Comparison of ENCODE assay signal across 20 cellular contexts in genomic region chrX:148333989-148334388, GRCh38.
DNase-seq lines count a peak whose midpoint lies in the region; ATAC-seq and TF ChIP-seq lines count a peak whose summit lies in the region.
"Had no signal": no experiment of that assay in that cellular context is flagged by ENCODE, and none has a peak within 500 bp of the region (broad histone marks: within the 10 kb centered on the region; RNA-seq: fewer than 3 reads in every experiment).

No MANE protein-coding gene starts in this region.

- H3K27me3 Mint-ChIP-seq in activated CD4-positive, alpha-beta T cell treated with anti-CD3 and anti-CD28 coated beads, Interleukin-2, amount 10 ng/mL, durations not matched to agents 7 days and 5 days, result no peaks in the 10 kb centered on the region
- no peaks in the 10 kb centered on the region for H3K27me3 Mint-ChIP-seq in activated naive CD8-positive, alpha-beta T cell treated with anti-CD3 and anti-CD28 coated beads for 36 hours
- H3K27me3 Mint-ChIP-seq in naive thymus-derived CD8-positive, alpha-beta T cell, result no peaks in the 10 kb centered on the region

- H3K4me3 Mint-ChIP-seq in activated CD4-positive, alpha-beta T cell treated with anti-CD3 and anti-CD28 coated beads, Interleukin-2, amount 10 ng/mL, durations not matched to agents 7 days and 5 days, result no peak overlapping the region
- peak overlapping the region; percentile 35 for H3K4me3 Mint-ChIP-seq in activated naive CD8-positive, alpha-beta T cell treated with anti-CD3 and anti-CD28 coated beads for 36 hours
- peak overlapping the region; percentile 36 to 73 (median 59) for H3K4me3 Mint-ChIP-seq in naive thymus-derived CD8-positive, alpha-beta T cell

- no peaks in the 10 kb centered on the region for H3K9me2 ChIP-seq in Loucy (replicated peaks; ENCODE audit: low read depth, low read length)

- no peaks in the 10 kb centered on the region for H3K79me2 ChIP-seq in Loucy (ENCODE audit: insufficient read depth, low read length)

- no peaks in the 10 kb centered on the region for H3K27me3 ChIP-seq in Loucy (ENCODE audit: insufficient read depth, low read length, poor library complexity, severe bottlenecking)
- H3K27me3 ChIP-seq: suprapubic skin had no signal

- H3K4me1 Mint-ChIP-seq in activated CD4-positive, alpha-beta T cell treated with anti-CD3 and anti-CD28 coated beads, Interleukin-2, amount 10 ng/mL, durations not matched to agents 7 days and 5 days, result peaks cover 29% of the 10 kb centered on the region
- H3K4me1 Mint-ChIP-seq in activated naive CD8-positive, alpha-beta T cell treated with anti-CD3 and anti-CD28 coated beads for 36 hours, result peaks cover 35% of the 10 kb centered on the region
- H3K4me1 Mint-ChIP-seq in naive thymus-derived CD8-positive, alpha-beta T cell, result peaks cover 23 to 73% (median 47%) of the 10 kb centered on the region in 4 donors

- TF ChIP-seq CTCF in Loucy (conservative IDR thresholded peaks at IDR 0.05; ENCODE audit: low read length), result no peak

- H3K36me3 Mint-ChIP-seq in activated CD4-positive, alpha-beta T cell treated with anti-CD3 and anti-CD28 coated beads, Interleukin-2, amount 10 ng/mL, durations not matched to agents 7 days and 5 days (ENCODE audit: low read depth), result peaks cover 8% of the 10 kb centered on the region
- H3K36me3 Mint-ChIP-seq in activated naive CD8-positive, alpha-beta T cell treated with anti-CD3 and anti-CD28 coated beads for 36 hours, result peaks cover 7% of the 10 kb centered on the region
- no peaks in the 10 kb centered on the region for H3K36me3 Mint-ChIP-seq in naive thymus-derived CD8-positive, alpha-beta T cell

- CTCF ChIA-PET in activated CD4-positive, alpha-beta T cell treated with anti-CD3 and anti-CD28 coated beads, Interleukin-2, amount 10 ng/mL, durations not matched to agents 7 days and 5 days (lab: Charles Lee), result no interaction called here

- POLR2A ChIA-PET in activated CD4-positive, alpha-beta T cell treated with anti-CD3 and anti-CD28 coated beads, Interleukin-2, amount 10 ng/mL, durations not matched to agents 7 days and 5 days (lab: Charles Lee), result no interaction called here
- POLR2A ChIA-PET in naive thymus-derived CD8-positive, alpha-beta T cell (lab: Charles Lee), result interaction anchor here (0.6 to 1.6 kb wide), 3 partner anchors 10 to 46 kb away, joined by 5 to 7 read pairs (median 6); no protein-coding TSS in a partner anchor

- peak overlapping the region; percentile 60 for H3K4me2 ChIP-seq in Loucy (ENCODE audit: low read depth, low read length, poor library complexity, severe bottlenecking)
- H3K4me2 ChIP-seq: A549, smooth muscle cell had no signal

- H3K9ac ChIP-seq in Loucy (ENCODE audit: low read depth, low read length, poor library complexity, severe bottlenecking), result peak overlapping the region; percentile 55

- peak; percentile 20 for DNase-seq in activated CD4-positive, alpha-beta T cell treated with anti-CD3 and anti-CD28 coated beads, Interleukin-2, amount 10 ng/mL, durations not matched to agents 7 days and 5 days
- DNase-seq in activated CD4-positive, alpha-beta T cell treated with anti-CD3 and anti-CD28 coated beads for 48 hours, result no peak
- DNase-seq in activated naive CD8-positive, alpha-beta T cell treated with anti-CD3 and anti-CD28 coated beads for 36 hours, result no peak
- peak in 5 of 10 donors; percentile 1 to 61 (median 31) for DNase-seq in naive thymus-derived CD8-positive, alpha-beta T cell
- DNase-seq in A172 (ENCODE audit: low spot score) (no peak), SK-N-DZ (ENCODE audit: low spot score) (no peak)
- DNase-seq: activated T-cell treated with anti-CD3 and anti-CD28 coated beads, Interleukin-2, amount 50 U/mL, for 48 hours; aorta; midbrain; NCI-H1048; NCI-H2081; NK-92 treated with Interleukin-12 subunit alpha and Interleukin-12 subunit beta, amount 100 ng/mL, for 24 hours; RPMI8226; stimulated activated CD4-positive, alpha-beta T cell treated with anti-CD3 and anti-CD28 coated beads, Interleukin-4, amount 100 ng/mL, for 4 hours had no signal

- no peaks in the 10 kb centered on the region for H3F3A ChIP-seq in Loucy (ENCODE audit: low read depth)

- peak overlapping the region; percentile 88 for H2AFZ ChIP-seq in Loucy (ENCODE audit: low read length)

- H4K20me1 ChIP-seq in Loucy (ENCODE audit: insufficient read depth, low read length, poor library complexity, severe bottlenecking), result no peaks in the 10 kb centered on the region

- H3K4me3 ChIP-seq in Loucy (ENCODE audit: low read length, poor library complexity, severe bottlenecking), result peak overlapping the region; percentile 43
- H3K4me3 ChIP-seq: A549, K562, smooth muscle cell, suprapubic skin had no signal

- H3K9me3 Mint-ChIP-seq in activated CD4-positive, alpha-beta T cell treated with anti-CD3 and anti-CD28 coated beads, Interleukin-2, amount 10 ng/mL, durations not matched to agents 7 days and 5 days, result peaks cover 7% of the 10 kb centered on the region
- H3K9me3 Mint-ChIP-seq in activated naive CD8-positive, alpha-beta T cell treated with anti-CD3 and anti-CD28 coated beads for 36 hours, result no peaks in the 10 kb centered on the region
- peaks cover 0 to 6% (median 0%) of the 10 kb centered on the region in 9 donors for H3K9me3 Mint-ChIP-seq in naive thymus-derived CD8-positive, alpha-beta T cell

- H3K36me3 ChIP-seq in Loucy (ENCODE audit: insufficient read depth, low read length), result no peaks in the 10 kb centered on the region
- H3K36me3 ChIP-seq: suprapubic skin had no signal

- H3K9me3 ChIP-seq in Loucy (ENCODE audit: insufficient read depth, low read depth, low read length), result no peaks in the 10 kb centered on the region
- H3K9me3 ChIP-seq: A549, suprapubic skin had no signal

- peaks cover 35% of the 10 kb centered on the region for H3K4me1 ChIP-seq in Loucy (ENCODE audit: insufficient read depth, low read length, poor library complexity, severe bottlenecking)
- H3K4me1 ChIP-seq: A549, suprapubic skin had no signal

- peak; percentile 91 to 98 for ATAC-seq in naive thymus-derived CD8-positive, alpha-beta T cell
- ATAC-seq in HG02798 (IDR thresholded peaks at IDR 0.05; ENCODE audit: poor library complexity, unreplicated experiment), result no peak
- ATAC-seq: A549, K562 had no signal

- H3K27ac Mint-ChIP-seq in activated CD4-positive, alpha-beta T cell treated with anti-CD3 and anti-CD28 coated beads, Interleukin-2, amount 10 ng/mL, durations not matched to agents 7 days and 5 days, result peak overlapping the region; percentile 92
- H3K27ac Mint-ChIP-seq in activated naive CD8-positive, alpha-beta T cell treated with anti-CD3 and anti-CD28 coated beads for 36 hours, result peak overlapping the region; percentile 77
- H3K27ac Mint-ChIP-seq in naive thymus-derived CD8-positive, alpha-beta T cell, result peak overlapping the region; percentile 83 to 97 (median 93)
